ENCODE assay signal across 19 cellular contexts in genomic region chr6:76707630-76708029, GRCh38.
"Had no signal": no experiment of that assay in that cellular context is flagged by ENCODE, and none has a peak within 500 bp of the region (broad histone marks: within the 10 kb centered on the region; RNA-seq: fewer than 3 reads in every experiment).

No MANE protein-coding gene starts in this region.

- H3K4me3 ChIP-seq: gastrocnemius medialis, heart right ventricle, left ventricle myocardium inferior, lung, sigmoid colon, skin epidermis, stomach, thoracic aorta, transverse colon had no signal

- H3K27ac Mint-ChIP-seq: dendritic cell treated with granulocyte-macrophage colony-stimulating factor and Interleukin-4, amounts not matched to agents 40 ng/mL and 50 ng/mL, for 4 days; naive thymus-derived CD4-positive, alpha-beta T cell had no signal

- H3K27me3 ChIP-seq: gastrocnemius medialis, heart right ventricle, sigmoid colon, stomach, transverse colon had no signal

- H3K27me3 Mint-ChIP-seq: dendritic cell treated with granulocyte-macrophage colony-stimulating factor and Interleukin-4, amounts not matched to agents 40 ng/mL and 50 ng/mL, for 4 days; naive thymus-derived CD4-positive, alpha-beta T cell had no signal

- H3K36me3 ChIP-seq: gastrocnemius medialis, heart right ventricle, left ventricle myocardium inferior, sigmoid colon, stomach, thoracic aorta, transverse colon had no signal

- ATAC-seq: gastrocnemius medialis; naive thymus-derived CD4-positive, alpha-beta T cell had no signal

- H3K4me1 Mint-ChIP-seq: neural crest cell had no signal

- H3K9me3 ChIP-seq: gastrocnemius medialis, heart right ventricle, left ventricle myocardium inferior, sigmoid colon, stomach, thoracic aorta, transverse colon had no signal

- H3K27ac ChIP-seq: gastrocnemius medialis, heart right ventricle, left ventricle myocardium inferior, sigmoid colon, skin epidermis, stomach, thoracic aorta, transverse colon had no signal

- DNase-seq: cerebellar nuclear complex; gastrocnemius medialis; heart right ventricle; hypothalamus; left ventricle myocardium inferior; mesenchymal stem cell; naive thymus-derived CD4-positive, alpha-beta T cell; posterior cingulate gyrus; sigmoid colon; stimulated activated CD4-positive, alpha-beta T cell treated with anti-CD3 and anti-CD28 coated beads, Interleukin-12 subunit alpha, Interleukin-12 subunit beta, amount 100 ng/mL, for 4 hours; stimulated activated naive CD4-positive, alpha-beta T cell; stomach; substantia nigra; transverse colon had no signal

- H3K4me1 ChIP-seq: gastrocnemius medialis, sigmoid colon, stomach, transverse colon had no signal

- H3K9me3 Mint-ChIP-seq: dendritic cell treated with granulocyte-macrophage colony-stimulating factor and Interleukin-4, amounts not matched to agents 40 ng/mL and 50 ng/mL, for 4 days; neural crest cell had no signal

- H3K36me3 Mint-ChIP-seq: naive thymus-derived CD4-positive, alpha-beta T cell had no signal

- H3K4me3 Mint-ChIP-seq: dendritic cell treated with granulocyte-macrophage colony-stimulating factor and Interleukin-4, amounts not matched to agents 40 ng/mL and 50 ng/mL, for 4 days; naive thymus-derived CD4-positive, alpha-beta T cell; neural crest cell had no signal
